In genomic region chr10:70880077-70880534, GRCh38 we compare ENCODE assay signal across 8 cellular contexts. TPM values are rescaled to one million over a fixed set of nuclear protein-coding genes. Genes with fewer than 3 reads are reported as not detected.
DNase-seq lines count a peak whose midpoint lies in the region; FAIRE-seq and TF ChIP-seq lines count a peak whose summit lies in the region.

No MANE protein-coding gene starts in this region.

- H3K4me3 ChIP-seq in prostate gland, result no peak overlapping the region
- no peak overlapping the region for H3K4me3 ChIP-seq in uterus

- peak; percentile 90 for TF ChIP-seq CTCF in glutamatergic neuron (IDR thresholded peaks at IDR 0.05; ENCODE audit: partially characterized antibody, unreplicated experiment)
- peak; percentile 93 to 99 (median 96) for TF ChIP-seq CTCF in prostate gland (IDR thresholded peaks at IDR 0.05)
- TF ChIP-seq CTCF in uterus (IDR thresholded peaks at IDR 0.05), result peak; percentile 83 to 94 (median 88)

- no peaks in the 10 kb centered on the region for H3K27me3 ChIP-seq in prostate gland (replicated peaks; ENCODE audit: insufficient read depth)
- H3K27me3 ChIP-seq in uterus, result no peaks in the 10 kb centered on the region

- peaks cover 16% of the 10 kb centered on the region for H3K36me3 Mint-ChIP-seq in glutamatergic neuron (ENCODE audit: unreplicated experiment)

- H3K27me3 Mint-ChIP-seq in glutamatergic neuron (ENCODE audit: unreplicated experiment), result peaks cover 3% of the 10 kb centered on the region

- TF ChIP-seq POLR2A in prostate gland (IDR thresholded peaks at IDR 0.05), result no peak
- TF ChIP-seq POLR2A in uterus (IDR thresholded peaks at IDR 0.05), result no peak

- H3K36me3 ChIP-seq in prostate gland (no peaks in the 10 kb centered on the region), uterus (no peaks in the 10 kb centered on the region)

- H3K27ac Mint-ChIP-seq in glutamatergic neuron (ENCODE audit: unreplicated experiment), result no peak overlapping the region

- H3K4me1 Mint-ChIP-seq in glutamatergic neuron (ENCODE audit: low read depth, unreplicated experiment), result peaks cover 15% of the 10 kb centered on the region

- no peaks in the 10 kb centered on the region for H3K9me3 Mint-ChIP-seq in glutamatergic neuron (ENCODE audit: unreplicated experiment)

- peak; percentile 95 for DNase-seq in Ammon's horn (ENCODE audit: low spot score)
- DNase-seq in GM19239 (ENCODE audit: insufficient read length, low spot score), result peak; percentile 62
- peak; percentile 66 for DNase-seq in MV-4-11 (lab: John Stamatoyannopoulos, UW)
- peak; percentile 41 for DNase-seq in SKM-1 (lab: John Stamatoyannopoulos, UW; ENCODE audit: unreplicated experiment)
- peak; percentile 75 for DNase-seq in activated naive CD4-positive, alpha-beta T cell treated with anti-CD3 and anti-CD28 coated beads, Interleukin-2, amount 50 U/mL, for 16 hours
- peak; percentile 76 for DNase-seq in glutamatergic neuron
- DNase-seq in prostate gland (ENCODE audit: low spot score), result peak; percentile 87
- DNase-seq in uterus, result peak; percentile 66 to 75

- no peaks in the 10 kb centered on the region for H3K9me3 ChIP-seq in prostate gland
- no peaks in the 10 kb centered on the region for H3K9me3 ChIP-seq in uterus

- intact Hi-C loops in prostate gland (cut with DNase I) (loop anchor here (1.0 to 5.0 kb wide), 2 partner anchors 65 to 328 kb away; partner anchors contain the start of gene SGPL1), uterus (cut with DNase I; ENCODE audit: low total_unique reads) (loop anchor here (5.0 kb wide), 1 partner anchor 63 kb away; the partner anchor contains the start of gene SGPL1)

- H3K4me3 Mint-ChIP-seq in glutamatergic neuron (ENCODE audit: unreplicated experiment), result no peak overlapping the region

- peak; percentile 95 for FAIRE-seq in GM19239 (lab: Jason Lieb, UNC)

- 6% methylated on average over 4 of the region's 4 CpGs for WGBS in prostate gland

- H3K4me1 ChIP-seq in prostate gland (replicated peaks) (peaks cover 4% of the 10 kb centered on the region), uterus (no peaks in the 10 kb centered on the region)

- no peak overlapping the region for H3K27ac ChIP-seq in prostate gland
- H3K27ac ChIP-seq in uterus, result no peak overlapping the region

RNA-seq across cellular contexts. Expression of gene PCBD1, which starts 8.3 kb away (rescaled TPM):
- total RNA-seq in glutamatergic neuron (ENCODE audit: unreplicated experiment), result 29.1 TPM
- total RNA-seq in prostate gland, result 100 to 1,000 TPM in 1 of 2 donors, 10 to 100 TPM in 1; 87.4 to 121 TPM
- 10 to 100 TPM; 18.4 to 52.8 (median 27.9) TPM for total RNA-seq in uterus

Comparison
In these comparisons a context has a peak if more than half of its experiments do, and no peak if none do; other contexts are left out.
1. DNase-seq: peak in every context shown above with its lines; median percentile 95 in Ammon's horn; 87 in prostate gland; 76 in glutamatergic neuron; 75 in activated naive CD4-positive, alpha-beta T cell treated with anti-CD3 and anti-CD28 coated beads, Interleukin-2, amount 50 U/mL, for 16 hours; 70 in uterus; 66 in MV-4-11; 62 in GM19239; 41 in SKM-1.